In genomic region chr6:136773473-136773796, GRCh38 we compare ENCODE assay signal across 2 cellular contexts.
TF ChIP-seq lines count a peak whose summit lies in the region.

No MANE protein-coding gene starts in this region.

TF ChIP-seq in GM23338, 12 proteins besides CTCF, POLR2A, EP300 and RAD21:
- TF ChIP-seq ZNF114 (CRISPR knock-in tag; IDR thresholded peaks at IDR 0.05) (no peak), ETS1 (IDR thresholded peaks at IDR 0.05) (no peak), EZH2phosphoT487 (IDR thresholded peaks at IDR 0.05; ENCODE audit: unreplicated experiment) (no peak), CREB1 (CRISPR knock-in tag; IDR thresholded peaks at IDR 0.05; ENCODE audit: low read depth) (no peak), NANOG (IDR thresholded peaks at IDR 0.05; ENCODE audit: borderline replicate concordance) (no peak)

TF ChIP-seq in GM12878, 131 proteins besides CTCF, POLR2A, EP300 and RAD21:
- TF ChIP-seq SMAD1 (IDR thresholded peaks at IDR 0.05; ENCODE audit: low read depth, partially characterized antibody) (peak; percentile 7), EGR1 (IDR thresholded peaks at IDR 0.05; ENCODE audit: borderline replicate concordance in 1 of 2, low read depth in 2 of 2, low read length in 2 of 2) (no peak), JUNB (IDR thresholded peaks at IDR 0.05) (no peak), TCF3 (IDR thresholded peaks at IDR 0.05; ENCODE audit: borderline replicate concordance, insufficient read depth, low read depth, low read length) (no peak), BCL3 (IDR thresholded peaks at IDR 0.05; ENCODE audit: borderline replicate concordance, insufficient read depth, low read depth, low read length, poor library complexity, severe bottlenecking) (no peak), HDGF (IDR thresholded peaks at IDR 0.05) (peak; percentile 92), NRF1 (conservative IDR thresholded peaks at IDR 0.05; ENCODE audit: low read depth, low read length) (no peak), IRF4 (IDR thresholded peaks at IDR 0.05; ENCODE audit: low read depth, low read length) (0 out of 2 replicates have a peak, but pooled peaks have one; percentile 1), BHLHE40 (IDR thresholded peaks at IDR 0.05; ENCODE audit: borderline replicate concordance in 1 of 2, low read depth in 2 of 2, low read length in 1 of 2) (no peak), E2F4 (IDR thresholded peaks at IDR 0.05; ENCODE audit: low read depth, low read length) (no peak), TCF7 (IDR thresholded peaks at IDR 0.05; ENCODE audit: borderline replicate concordance) (no peak), POLR2AphosphoS5 (IDR thresholded peaks at IDR 0.05; ENCODE audit: low read length) (peak; percentile 55), RCOR1 (conservative IDR thresholded peaks at IDR 0.05; ENCODE audit: low read depth, low read length) (no peak), TCF12 (IDR thresholded peaks at IDR 0.05; ENCODE audit: low read depth, low read length) (no peak), USF1 (IDR thresholded peaks at IDR 0.05; ENCODE audit: borderline replicate concordance, extremely low read length, insufficient read depth, low read depth, low read length) (no peak), NR2F1 (conservative IDR thresholded peaks at IDR 0.05) (no peak), PRDM15 (CRISPR knock-in tag; IDR thresholded peaks at IDR 0.05) (no peak), ZNF592 (IDR thresholded peaks at IDR 0.05) (no peak), YY1 (IDR thresholded peaks at IDR 0.05; ENCODE audit: low read depth, low read length) (no peak), HSF1 (IDR thresholded peaks at IDR 0.05; ENCODE audit: low read depth, low read length) (no peak), WRNIP1 (IDR thresholded peaks at IDR 0.05; ENCODE audit: borderline replicate concordance, low read depth, low read length) (0 out of 2 replicates have a peak, but pooled peaks have one; percentile 23), YBX1 (IDR thresholded peaks at IDR 0.05) (no peak), ZBTB40 (IDR thresholded peaks at IDR 0.05; ENCODE audit: borderline replicate concordance) (0 out of 2 replicates have a peak, but pooled peaks have one; percentile 21), CUX1 (IDR thresholded peaks at IDR 0.05; ENCODE audit: insufficient replicate concordance, low read depth, low read length) (no peak)
